In the genomic region with DNA sequence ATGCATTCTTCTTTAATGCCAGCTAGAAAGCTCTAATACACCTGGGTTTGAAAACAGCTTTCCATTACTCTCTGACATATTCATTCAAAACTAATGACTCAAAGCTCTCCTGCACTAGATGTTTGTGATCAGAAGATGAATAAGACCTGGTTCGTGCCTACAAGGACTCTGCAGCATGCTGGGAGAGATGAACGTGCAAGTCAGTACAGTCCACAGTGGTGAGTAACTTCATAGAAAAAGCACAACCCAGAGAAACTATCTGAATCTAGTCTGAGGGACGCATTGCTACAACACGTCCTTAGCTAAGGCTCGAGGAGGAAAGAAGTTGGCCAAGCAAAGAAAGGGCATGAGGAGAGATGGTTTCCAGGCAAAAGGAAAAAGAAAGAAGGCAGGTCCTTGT, we compare ENCODE assay signal across 1 cellular context.
TF ChIP-seq lines count a peak whose summit lies in the region.

No MANE protein-coding gene starts in this region.

TF ChIP-seq in IMR-90, 13 proteins besides CTCF, POLR2A, EP300 and RAD21:
- TF ChIP-seq, protein P1, sequence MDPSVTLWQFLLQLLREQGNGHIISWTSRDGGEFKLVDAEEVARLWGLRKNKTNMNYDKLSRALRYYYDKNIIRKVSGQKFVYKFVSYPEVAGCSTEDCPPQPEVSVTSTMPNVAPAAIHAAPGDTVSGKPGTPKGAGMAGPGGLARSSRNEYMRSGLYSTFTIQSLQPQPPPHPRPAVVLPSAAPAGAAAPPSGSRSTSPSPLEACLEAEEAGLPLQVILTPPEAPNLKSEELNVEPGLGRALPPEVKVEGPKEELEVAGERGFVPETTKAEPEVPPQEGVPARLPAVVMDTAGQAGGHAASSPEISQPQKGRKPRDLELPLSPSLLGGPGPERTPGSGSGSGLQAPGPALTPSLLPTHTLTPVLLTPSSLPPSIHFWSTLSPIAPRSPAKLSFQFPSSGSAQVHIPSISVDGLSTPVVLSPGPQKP (IDR thresholded peaks at IDR 0.05; ENCODE audit: borderline replicate concordance, low read depth, low read length), result no peak
- peak; percentile 27; the same call in 1 of the 2 replicates for TF ChIP-seq SMC3 (IDR thresholded peaks at IDR 0.05; ENCODE audit: low read depth, low read length)
- TF ChIP-seq BHLHE40 (IDR thresholded peaks at IDR 0.05; ENCODE audit: low read depth, low read length), result peak; percentile 90
- TF ChIP-seq MXI1 (IDR thresholded peaks at IDR 0.05; ENCODE audit: borderline replicate concordance, low read depth, low read length), result 0 out of 2 replicates have a peak, but pooled peaks have one; percentile 16
- 0 out of 2 replicates have a peak, but pooled peaks have one; percentile 7 for TF ChIP-seq MAFK (IDR thresholded peaks at IDR 0.05; ENCODE audit: low read depth, low read length)
- TF ChIP-seq CEBPB (IDR thresholded peaks at IDR 0.05; ENCODE audit: low read depth, low read length), result peak; percentile 60
